8 cellular contexts compared by ENCODE assay signal in genomic region chr12:57590892-57591566, GRCh38. TPM values are rescaled to one million over a fixed set of nuclear protein-coding genes. Genes with fewer than 3 reads are reported as not detected.
DNase-seq lines count a peak whose midpoint lies in the region; ATAC-seq and TF ChIP-seq lines count a peak whose summit lies in the region.

Gene PIP4K2C (plus strand): TSS chr12:57591192. CDS start chr12:57591290, 98 bp downstream.

- intact Hi-C loops in mucosa of descending colon (cut with DNase I, micrococcal nuclease) = no loop called here

- no peak within 1 kb of the TSS for H3K27ac ChIP-seq in OCI-LY3 (ENCODE audit: low read length)

- H3K79me2 ChIP-seq in OCI-LY3 (ENCODE audit: low read length) = peaks cover 17% of the 10 kb centered on the region

- no peak for TF ChIP-seq CTCF in OCI-LY3 (IDR thresholded peaks at IDR 0.05; ENCODE audit: low read depth, low read length)
- no peak for TF ChIP-seq CTCF in epithelial cell of esophagus (IDR thresholded peaks at IDR 0.05; ENCODE audit: insufficient read depth, low read depth, low read length, missing control alignments)
- TF ChIP-seq CTCF in mucosa of descending colon (IDR thresholded peaks at IDR 0.05) = no peak

- no peaks in the 10 kb centered on the region for H4K20me1 ChIP-seq in OCI-LY3 (ENCODE audit: insufficient read depth, low read length)

- peaks cover 15% of the 10 kb centered on the region for H3K27me3 ChIP-seq in OCI-LY3 (ENCODE audit: low read depth, low read length)

- peak within 1 kb of the TSS; percentile 74 for H3K9ac ChIP-seq in OCI-LY3 (ENCODE audit: low read length)

- DNase-seq in COR-L47 (lab: John Stamatoyannopoulos, UW) = peak; percentile 78
- DNase-seq in HT1080 (ENCODE audit: low read depth) = peak; percentile 78
- DNase-seq in activated T-cell treated with anti-CD3 and anti-CD28 coated beads for 24 hours (ENCODE audit: low read depth) = peak; percentile 73
- DNase-seq in epithelial cell of esophagus (ENCODE audit: low read depth) = peak; percentile 89
- DNase-seq in mucosa of descending colon = peak; percentile 87 to 93 (median 89)
- DNase-seq in stimulated activated CD8-positive, alpha-beta memory T cell treated with anti-CD3 and anti-CD28 coated beads, Interleukin-4, amount 100 ng/mL, for 1 hour (ENCODE audit: low read depth in 2 of 2, low spot score in 1 of 2) = peak; percentile 34 to 62

- H3K9me3 ChIP-seq in OCI-LY3 (ENCODE audit: insufficient read depth, low read length) = no peaks in the 10 kb centered on the region
- H3K9me3 ChIP-seq in mucosa of descending colon = no peaks in the 10 kb centered on the region

- peak within 1 kb of the TSS; percentile 92 for H2AFZ ChIP-seq in OCI-LY3 (ENCODE audit: low read depth, low read length)

- peak within 1 kb of the TSS; percentile 100 for H3K4me2 ChIP-seq in OCI-LY3 (ENCODE audit: low read length)

- H3K4me3 ChIP-seq in OCI-LY3 (ENCODE audit: low read length) (peak within 1 kb of the TSS; percentile 99), epithelial cell of esophagus (ENCODE audit: low read length) (peak within 1 kb of the TSS; percentile 97), mucosa of descending colon (peak within 1 kb of the TSS; percentile 69)

- H3K4me1 ChIP-seq in OCI-LY3 (ENCODE audit: low read length) (peaks cover 17% of the 10 kb centered on the region), mucosa of descending colon (ENCODE audit: low read depth) (peaks cover 6% of the 10 kb centered on the region)

- ATAC-seq in GM21360 (IDR thresholded peaks at IDR 0.05; ENCODE audit: unreplicated experiment) (peak; percentile 93), mucosa of descending colon (peak; percentile 99)

- H3K36me3 ChIP-seq in OCI-LY3 (replicated peaks; ENCODE audit: low read depth, low read length) = no peaks in the 10 kb centered on the region
- H3K36me3 ChIP-seq in mucosa of descending colon (ENCODE audit: low read depth) = no peaks in the 10 kb centered on the region

RNA-seq across cellular contexts. Expression of gene PIP4K2C, which starts in this region (rescaled TPM):
- 21.3 and 27.5 TPM in 2 replicates for total RNA-seq in HT1080 (2014; rRNA removed; shearing (Covaris generic))
- 34.4 and 40.7 TPM in 2 replicates for polyA plus RNA-seq in HT1080 (2015; cell fraction: cytosol; rRNA removed)
- polyA plus RNA-seq in HT1080 (2015; cell fraction: nucleus; rRNA removed) = 30.4 and 31.2 TPM in 2 replicates
- total RNA-seq in mucosa of descending colon = 10 to 100 TPM; 39.0 to 55.5 (median 54.2) TPM
